ENCODE assay signal across 27 cellular contexts in the genomic region with DNA sequence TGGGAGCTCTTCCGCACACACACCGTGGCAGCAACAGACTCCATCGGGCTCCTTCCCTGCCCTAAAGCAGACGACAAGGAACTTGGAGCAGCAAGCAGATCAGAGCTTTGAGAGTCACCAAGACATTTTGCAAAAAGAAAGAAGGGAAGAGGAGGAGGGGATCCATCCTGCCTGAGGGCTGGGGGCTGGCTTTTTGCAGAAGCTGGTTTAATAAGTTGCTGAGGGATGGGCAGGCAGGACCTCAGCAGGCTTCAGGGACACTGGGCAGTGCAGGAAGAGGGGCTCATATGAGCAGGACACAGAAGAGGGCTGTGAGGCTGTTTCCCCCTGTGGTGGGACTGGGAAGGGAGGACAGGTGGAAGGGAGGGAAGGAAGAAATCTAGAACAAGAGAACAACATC.
"Had no signal": no experiment of that assay in that cellular context is flagged by ENCODE, and none has a peak within 500 bp of the region (broad histone marks: within the 10 kb centered on the region; RNA-seq: fewer than 3 reads in every experiment).

No MANE protein-coding gene starts in this region.

- H3K27ac Mint-ChIP-seq: activated CD8-positive, alpha-beta T cell treated with anti-CD3 and anti-CD28 coated beads, Interleukin-2, amount 10 ng/mL, durations not matched to agents 7 days and 5 days; activated naive CD4-positive, alpha-beta T cell treated with anti-CD3 and anti-CD28 coated beads for 36 hours; activated naive CD8-positive, alpha-beta T cell; T-helper 1 cell treated with Interleukin-12 subunit alpha and Interleukin-12 subunit beta and Interleukin-4 antibody, amounts not matched to agents 30 μg/mL and 1 μg/mL, for 36 hours; WTC11 had no signal

- H3K4me1 ChIP-seq: Peyer's patch had no signal

- H3K27me3 ChIP-seq: Peyer's patch had no signal

- H3K4me3 Mint-ChIP-seq: activated CD8-positive, alpha-beta T cell treated with anti-CD3 and anti-CD28 coated beads, Interleukin-2, amount 10 ng/mL, durations not matched to agents 7 days and 5 days; activated naive CD4-positive, alpha-beta T cell treated with anti-CD3 and anti-CD28 coated beads for 36 hours; activated naive CD8-positive, alpha-beta T cell; T-helper 1 cell treated with Interleukin-12 subunit alpha and Interleukin-12 subunit beta and Interleukin-4 antibody, amounts not matched to agents 30 μg/mL and 1 μg/mL, for 36 hours; WTC11 had no signal

- H3K27ac ChIP-seq: Peyer's patch, RWPE1 had no signal

- H3K36me3 ChIP-seq: Peyer's patch had no signal

- DNase-seq: activated CD4-positive, alpha-beta T cell treated with anti-CD3 and anti-CD28 coated beads for 48 hours; activated CD4-positive, alpha-beta T cell treated with anti-CD3 and anti-CD28 coated beads, Interleukin-2, amount 50 U/mL, for 4 hours; activated CD4-positive, CD25-positive, alpha-beta regulatory T cell treated with anti-CD3 and anti-CD28 coated beads, Interleukin-2, amount 50 U/mL, for 72 hours; activated CD8-positive, alpha-beta memory T cell treated with anti-CD3 and anti-CD28 coated beads, Interleukin-2, amount 50 U/mL, for 48 hours; activated CD8-positive, alpha-beta T cell treated with anti-CD3 and anti-CD28 coated beads, Interleukin-2, amount 10 ng/mL, durations not matched to agents 7 days and 5 days; activated gamma-delta T cell; activated naive CD4-positive, alpha-beta T cell treated with anti-CD3 and anti-CD28 coated beads for 36 hours; activated T-cell treated with anti-CD3 and anti-CD28 coated beads, Interleukin-2, amount 50 U/mL, for 1 hour; amygdala; KBM-7; NCI-H1048; NCI-H1417 treated with DMSO at 0.1 percent for 48 hours; NCI-H1694; NCI-H2029; NCI-H2107; NCI-H2171 treated with DMSO at 0.1 percent for 48 hours; NCI-H226; NCI-H526; NCI-H774; NK-92 treated with Interleukin-12 subunit alpha and Interleukin-12 subunit beta, amount 100 ng/mL, for 24 hours; Peyer's patch; SHP77; T-helper 9 cell had no signal

- H3K9me3 Mint-ChIP-seq: activated naive CD4-positive, alpha-beta T cell treated with anti-CD3 and anti-CD28 coated beads for 36 hours; T-helper 1 cell treated with Interleukin-12 subunit alpha and Interleukin-12 subunit beta and Interleukin-4 antibody, amounts not matched to agents 30 μg/mL and 1 μg/mL, for 36 hours; WTC11 had no signal

- H3K36me3 Mint-ChIP-seq: activated naive CD8-positive, alpha-beta T cell; WTC11 had no signal

- ATAC-seq: activated CD8-positive, alpha-beta T cell treated with anti-CD3 and anti-CD28 coated beads, Interleukin-2, amount 10 ng/mL, durations not matched to agents 7 days and 5 days; WTC11 had no signal

- H3K4me3 ChIP-seq: Peyer's patch had no signal

- H3K9me3 ChIP-seq: Peyer's patch had no signal
